In the genomic region with DNA sequence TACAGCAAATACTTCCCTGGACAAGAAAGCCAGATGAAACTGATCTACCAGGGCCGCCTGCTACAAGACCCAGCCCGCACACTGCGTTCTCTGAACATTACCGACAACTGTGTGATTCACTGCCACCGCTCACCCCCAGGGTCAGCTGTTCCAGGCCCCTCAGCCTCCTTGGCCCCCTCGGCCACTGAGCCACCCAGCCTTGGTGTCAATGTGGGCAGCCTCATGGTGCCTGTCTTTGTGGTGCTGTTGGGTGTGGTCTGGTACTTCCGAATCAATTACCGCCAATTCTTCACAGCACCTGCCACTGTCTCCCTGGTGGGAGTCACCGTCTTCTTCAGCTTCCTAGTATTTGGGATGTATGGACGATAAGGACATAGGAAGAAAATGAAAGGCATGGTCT, we compare ENCODE assay signal across 27 cellular contexts. TPM values are rescaled to one million over a fixed set of nuclear protein-coding genes. Genes with fewer than 3 reads are reported as not detected.
DNase-seq lines count a peak whose midpoint lies in the region; ATAC-seq, FAIRE-seq and TF ChIP-seq lines count a peak whose summit lies in the region.
"Had no signal": no experiment of that assay in that cellular context is flagged by ENCODE, and none has a peak within 500 bp of the region (broad histone marks: within the 10 kb centered on the region; RNA-seq: fewer than 3 reads in every experiment).

No MANE protein-coding gene starts in this region.

- DNase-seq in activated CD4-positive, alpha-beta memory T cell treated with anti-CD3 and anti-CD28 coated beads for 36 hours = no peak
- no peak for DNase-seq in activated CD4-positive, alpha-beta memory T cell treated with anti-CD3 and anti-CD28 coated beads, Interleukin-2, amount 10 ng/mL, durations not matched to agents 7 days and 5 days
- DNase-seq in K562 (ENCODE audit: extremely low read depth in 1 of 4, low spot score in 3 of 4) (no peak), neural crest cell (ENCODE audit: low read depth, low spot score) (no peak), NCI-H526 treated with DMSO at 0.1 percent for 48 hours (lab: John Stamatoyannopoulos, UW) (no peak), frontal cortex (ENCODE audit: low spot score in 2 of 2) (no peak), A673 (ENCODE audit: low spot score) (no peak)
- DNase-seq: activated CD4-positive, alpha-beta T cell treated with anti-CD3 and anti-CD28 coated beads for 1 hour; DMS153; foreskin fibroblast; GDM1; H7; hypothalamus; lower lobe of right lung; NCI-H1105 treated with DMSO at 0.1 percent for 48 hours; NCI-H2171; SJCRH30; stimulated activated CD4-positive, alpha-beta T cell treated with anti-CD3 and anti-CD28 coated beads, Interleukin-4, amount 100 ng/mL, for 4 hours; substantia nigra had no signal

- CTCF ChIA-PET in activated CD4-positive, alpha-beta memory T cell treated with anti-CD3 and anti-CD28 coated beads for 36 hours (lab: Charles Lee) = interaction anchor here (1.9 to 2.8 kb wide), 2 partner anchors 14 to 20 kb away, joined by 7 to 10 read pairs; no protein-coding TSS in a partner anchor
- CTCF ChIA-PET in activated CD4-positive, alpha-beta memory T cell treated with anti-CD3 and anti-CD28 coated beads, Interleukin-2, amount 10 ng/mL, durations not matched to agents 7 days and 5 days (lab: Charles Lee) = interaction anchor here (0.9 kb wide), 1 partner anchor 20 kb away, joined by 3 read pairs; no protein-coding TSS in a partner anchor
- CTCF ChIA-PET in K562 (lab: Yijun Ruan, JAX; ENCODE audit: low intra/inter-chr PET ratio) = no interaction called here
- CTCF ChIA-PET in A673 (lab: Charles Lee) = no interaction called here

- no peak overlapping the region for H3K9ac ChIP-seq in K562 (ENCODE audit: insufficient read depth in 1 of 2, low read depth in 2 of 2, low read length in 2 of 2)

- no peak overlapping the region for H3K4me2 ChIP-seq in K562 (ENCODE audit: insufficient read depth, low read length)

- intact Hi-C loops in activated CD4-positive, alpha-beta memory T cell treated with anti-CD3 and anti-CD28 coated beads for 36 hours (cut with micrococcal nuclease) = no loop called here
- intact Hi-C loops in K562 (cut with micrococcal nuclease) (no loop called here), A673 (cut with micrococcal nuclease; ENCODE audit: unreplicated experiment) (no loop called here)

- H3K36me3 ChIP-seq in K562 (ENCODE audit: control insufficient read depth, insufficient read depth, low read length) (peaks cover 61% of the 10 kb centered on the region; the same call in 2 of the 3 replicates), A673 (ENCODE audit: insufficient read depth, low read length, poor library complexity, severe bottlenecking) (peaks cover 16% of the 10 kb centered on the region)

- no peaks in the 10 kb centered on the region for H3K27me3 ChIP-seq in K562 (ENCODE audit: control insufficient read depth in 2 of 2, insufficient read depth in 2 of 2, low read length in 2 of 2)
- H3K27me3 ChIP-seq in A673 (replicated peaks; ENCODE audit: insufficient read depth, low read depth, low read length, poor library complexity) = no peaks in the 10 kb centered on the region
- H3K27me3 ChIP-seq: SJCRH30 had no signal

- TF ChIP-seq CTCF in K562 (IDR thresholded peaks at IDR 0.05 in 2 of 3, conservative IDR thresholded peaks at IDR 0.05 in 1 of 3; ENCODE audit: insufficient read depth in 2 of 3, low read depth in 1 of 3, low read length in 3 of 3) = no peak
- no peak for TF ChIP-seq CTCF in neural crest cell (conservative IDR thresholded peaks at IDR 0.05)
- TF ChIP-seq CTCF in A673 (conservative IDR thresholded peaks at IDR 0.05; ENCODE audit: low read depth, low read length) = no peak

- H3K9me3 Mint-ChIP-seq in activated CD4-positive, alpha-beta memory T cell treated with anti-CD3 and anti-CD28 coated beads for 36 hours = no peaks in the 10 kb centered on the region
- no peaks in the 10 kb centered on the region for H3K9me3 Mint-ChIP-seq in activated CD4-positive, alpha-beta memory T cell treated with anti-CD3 and anti-CD28 coated beads, Interleukin-2, amount 10 ng/mL, durations not matched to agents 7 days and 5 days
- H3K9me3 Mint-ChIP-seq in IgD-negative memory B cell (no peaks in the 10 kb centered on the region), neural crest cell (no peaks in the 10 kb centered on the region)
- H3K9me3 Mint-ChIP-seq: dendritic cell treated with granulocyte-macrophage colony-stimulating factor and Interleukin-4, amounts not matched to agents 40 ng/mL and 50 ng/mL, for 4 days had no signal

- H2AFZ ChIP-seq in K562 (ENCODE audit: low read depth, low read length) = no peak overlapping the region

- in situ Hi-C loops in K562 (cut with MboI) = no loop called here

- POLR2A ChIA-PET in activated CD4-positive, alpha-beta memory T cell treated with anti-CD3 and anti-CD28 coated beads for 36 hours (lab: Charles Lee) = interaction anchor here (1.6 kb wide), 1 partner anchor 18 kb away, joined by 3 read pairs; no protein-coding TSS in a partner anchor
- POLR2A ChIA-PET in activated CD4-positive, alpha-beta memory T cell treated with anti-CD3 and anti-CD28 coated beads, Interleukin-2, amount 10 ng/mL, durations not matched to agents 7 days and 5 days (lab: Charles Lee) = interaction anchor here (25.4 kb wide), 1 partner anchor 24 kb away, joined by 504 read pairs; a partner anchor contains a TSS
- POLR2A ChIA-PET in K562 (lab: Yijun Ruan, JAX) (interaction anchor here (0.7 kb wide), 2 partner anchors 20 to 160 kb away, joined by 3 read pairs; no protein-coding TSS in a partner anchor), A673 (lab: Charles Lee; ENCODE audit: low non-redundant PET) (no interaction called here)

- H3K27ac ChIP-seq in K562 (ENCODE audit: extremely low read depth, low read depth, low read length) (no peak overlapping the region), A673 (ENCODE audit: low read depth, low read length, poor library complexity, severe bottlenecking) (no peak overlapping the region)
- H3K27ac ChIP-seq: C4-2B, epithelial cell of prostate, lower lobe of right lung, SJCRH30 had no signal

- H3K27ac Mint-ChIP-seq in activated CD4-positive, alpha-beta memory T cell treated with anti-CD3 and anti-CD28 coated beads for 36 hours = peak overlapping the region; percentile 4
- no peak overlapping the region for H3K27ac Mint-ChIP-seq in activated CD4-positive, alpha-beta memory T cell treated with anti-CD3 and anti-CD28 coated beads, Interleukin-2, amount 10 ng/mL, durations not matched to agents 7 days and 5 days
- peak overlapping the region in 2 of 3 donors; percentile 57 to 69 for H3K27ac Mint-ChIP-seq in IgD-negative memory B cell
- H3K27ac Mint-ChIP-seq in neural crest cell (ENCODE audit: unreplicated experiment) = peak overlapping the region; percentile 27

- ATAC-seq in K562 = no peak
- ATAC-seq: lower lobe of right lung had no signal

- 89% methylated on average over 10 of the region's 10 CpGs for WGBS in K562 (ENCODE audit: insufficient coverage, low coverage, missing lambda C conversion rate)

- no peak for TF ChIP-seq EP300 in K562 (IDR thresholded peaks at IDR 0.05; ENCODE audit: low read length)

- H3K4me3 Mint-ChIP-seq in activated CD4-positive, alpha-beta memory T cell treated with anti-CD3 and anti-CD28 coated beads for 36 hours = no peak overlapping the region
- H3K4me3 Mint-ChIP-seq in activated CD4-positive, alpha-beta memory T cell treated with anti-CD3 and anti-CD28 coated beads, Interleukin-2, amount 10 ng/mL, durations not matched to agents 7 days and 5 days = no peak overlapping the region
- H3K4me3 Mint-ChIP-seq in IgD-negative memory B cell (peak overlapping the region in 3 of 4 donors; percentile 51 to 81 (median 80)), neural crest cell (peak overlapping the region; percentile 87)
- H3K4me3 Mint-ChIP-seq: dendritic cell treated with granulocyte-macrophage colony-stimulating factor and Interleukin-4, amounts not matched to agents 40 ng/mL and 50 ng/mL, for 4 days had no signal

- BruUV-seq in K562 (replicated peaks; lab: Mats Ljungman, UMichigan) (no TSS peak), A673 (replicated peaks; lab: Mats Ljungman, UMichigan) (no TSS peak)

- no peaks in the 10 kb centered on the region for H3K27me3 Mint-ChIP-seq in activated CD4-positive, alpha-beta memory T cell treated with anti-CD3 and anti-CD28 coated beads for 36 hours
- H3K27me3 Mint-ChIP-seq in activated CD4-positive, alpha-beta memory T cell treated with anti-CD3 and anti-CD28 coated beads, Interleukin-2, amount 10 ng/mL, durations not matched to agents 7 days and 5 days = no peaks in the 10 kb centered on the region
- H3K27me3 Mint-ChIP-seq in IgD-negative memory B cell (no peaks in the 10 kb centered on the region), neural crest cell (ENCODE audit: low read depth) (peaks cover 4% of the 10 kb centered on the region)
- H3K27me3 Mint-ChIP-seq: dendritic cell treated with granulocyte-macrophage colony-stimulating factor and Interleukin-4, amounts not matched to agents 40 ng/mL and 50 ng/mL, for 4 days had no signal

- no peaks in the 10 kb centered on the region for H3K9me1 ChIP-seq in K562 (ENCODE audit: control insufficient read depth, insufficient read depth, low read length)

- peaks cover 20% of the 10 kb centered on the region for H3K4me1 Mint-ChIP-seq in activated CD4-positive, alpha-beta memory T cell treated with anti-CD3 and anti-CD28 coated beads for 36 hours (ENCODE audit: low read depth)
- peaks cover 27% of the 10 kb centered on the region for H3K4me1 Mint-ChIP-seq in activated CD4-positive, alpha-beta memory T cell treated with anti-CD3 and anti-CD28 coated beads, Interleukin-2, amount 10 ng/mL, durations not matched to agents 7 days and 5 days
- H3K4me1 Mint-ChIP-seq in IgD-negative memory B cell (peaks cover 11 to 22% (median 16%) of the 10 kb centered on the region in 3 donors), neural crest cell (peaks cover 33% of the 10 kb centered on the region)

- TF ChIP-seq POLR2A in K562 (conservative IDR thresholded peaks at IDR 0.05) = no peak

- H3K79me2 ChIP-seq in K562 (ENCODE audit: control insufficient read depth, insufficient read depth, low read length) = peaks cover 21% of the 10 kb centered on the region

- H3K4me3 ChIP-seq in K562 (no peak overlapping the region), A673 (ENCODE audit: low read depth, low read length, poor library complexity, severe bottlenecking) (no peak overlapping the region)
- H3K4me3 ChIP-seq: lower lobe of right lung, SJCRH30 had no signal

- H3K36me3 Mint-ChIP-seq in activated CD4-positive, alpha-beta memory T cell treated with anti-CD3 and anti-CD28 coated beads for 36 hours = peaks cover 22% of the 10 kb centered on the region
- H3K36me3 Mint-ChIP-seq in activated CD4-positive, alpha-beta memory T cell treated with anti-CD3 and anti-CD28 coated beads, Interleukin-2, amount 10 ng/mL, durations not matched to agents 7 days and 5 days (ENCODE audit: low read depth) = peaks cover 45% of the 10 kb centered on the region
- H3K36me3 Mint-ChIP-seq in IgD-negative memory B cell = peaks cover 5% of the 10 kb centered on the region
- H3K36me3 Mint-ChIP-seq in neural crest cell (ENCODE audit: low read depth) = peaks cover 6% of the 10 kb centered on the region

- H3K9me3 ChIP-seq in K562 (replicated peaks; ENCODE audit: control insufficient read depth, insufficient read depth, low read depth, low read length) = no peaks in the 10 kb centered on the region
- H3K9me3 ChIP-seq in A673 (ENCODE audit: low read depth, low read length, poor library complexity, severe bottlenecking) = no peaks in the 10 kb centered on the region
- H3K9me3 ChIP-seq: lower lobe of right lung, SJCRH30 had no signal

- TF ChIP-seq RAD21 in K562 (CRISPR knock-in tag; conservative IDR thresholded peaks at IDR 0.05 in 1 of 2, IDR thresholded peaks at IDR 0.05 in 1 of 2) = no peak

- H3K4me1 ChIP-seq in K562 (replicated peaks in 1 of 2; ENCODE audit: control insufficient read depth in 2 of 2, insufficient read depth in 2 of 2, low read length in 2 of 2) (peaks cover 6 to 17% of the 10 kb centered on the region in 2 experiments; a peak in 3 of 5 replicates), A673 (ENCODE audit: insufficient read depth, low read length, poor library complexity, severe bottlenecking) (peaks cover 9% of the 10 kb centered on the region)
- H3K4me1 ChIP-seq: SJCRH30 had no signal

- no peak for FAIRE-seq in K562 (lab: Jason Lieb, UNC)
- no peak for FAIRE-seq in frontal cortex (lab: Jason Lieb, UNC)
- FAIRE-seq: bronchial epithelial cell, keratinocyte, urothelium cell line had no signal

- 0 out of 2 replicates have a peak, but pooled peaks cover 2% of the 10 kb centered on the region for H4K20me1 ChIP-seq in K562 (replicated peaks; ENCODE audit: control insufficient read depth, insufficient read depth, low read length)

RNA-seq across cellular contexts. Expression of a gene that starts 3.7 kb away (rescaled TPM):
- total RNA-seq in activated CD4-positive, alpha-beta memory T cell treated with anti-CD3 and anti-CD28 coated beads for 36 hours = 10 to 100 TPM; 21.8 to 21.9 TPM
- 10 to 100 TPM; 42.2 to 42.7 TPM for total RNA-seq in activated CD4-positive, alpha-beta memory T cell treated with anti-CD3 and anti-CD28 coated beads, Interleukin-2, amount 10 ng/mL, durations not matched to agents 7 days and 5 days
- polyA plus RNA-seq in IgD-negative memory B cell (43.0 TPM), K562 (2011; rRNA removed) (24.1 and 29.5 TPM in 2 replicates), K562 (2014; fragmentation: Illumina TruSeq; extraction: Trizol) (24.0 and 26.8 TPM in 2 replicates), K562 (2014; fragmentation: Nextera tagmentation; extraction: Ambion mirVana) (1 to 10 TPM; 4.1 to 6.2 TPM), K562 (2014; rRNA removed) (27.3 and 29.8 TPM in 2 replicates)
- 38.1 and 99.8 TPM in 2 replicates for total RNA-seq in K562 (2011; cell fraction: chromatin; rRNA removed; ENCODE audit: low replicate concordance)
- total RNA-seq in K562 (2011; cell fraction: nucleolus; rRNA removed) = 73.8 and 91.2 TPM in 2 replicates
- 60.6 and 66.9 TPM in 2 replicates for total RNA-seq in K562 (2011; cell fraction: nucleoplasm; rRNA removed)
- total RNA-seq in K562 (2014; rRNA removed) (16.3 and 25.4 TPM in 2 replicates), K562 (2014; rRNA removed; fragmentation: Illumina TruSeq; extraction: Trizol) (8.4 and 9.7 TPM in 2 replicates), K562 (2015; rRNA removed; fragmentation: Illumina TruSeq; extraction: Trizol) (15.6 and 15.8 TPM in 2 replicates), K562 (2021) (20.3 and 21.1 TPM in 2 replicates), neural crest cell (33.5 and 33.7 TPM in 2 replicates), frontal cortex (22.0 TPM), A673 (2021) (13.0 and 13.3 TPM in 2 replicates)
- 31.6 and 38.9 TPM in 2 replicates for polyA plus RNA-seq in K562 (2011; cell fraction: cytosol; rRNA removed)
- polyA plus RNA-seq in K562 (2011; cell fraction: nucleus; rRNA removed) = 115 and 122 TPM in 2 replicates
- 20.3 and 28.3 TPM in 2 replicates for polyA plus RNA-seq in K562 (2012)
- polyA minus RNA-seq in K562 (2011; rRNA and poly(A)+ RNA removed) = 10.3 and 12.0 TPM in 2 replicates
- polyA minus RNA-seq in K562 (2011; cell fraction: cytosol; rRNA and poly(A)+ RNA removed) = 7.9 and 10.4 TPM in 2 replicates
- 13.3 and 18.0 TPM in 2 replicates for polyA minus RNA-seq in K562 (2011; cell fraction: nucleus; rRNA and poly(A)+ RNA removed)

RNA-seq across cellular contexts. Expression of a gene that starts 9.2 kb away (rescaled TPM):
- 10 to 100 TPM; 63.4 to 69.7 TPM for total RNA-seq in activated CD4-positive, alpha-beta memory T cell treated with anti-CD3 and anti-CD28 coated beads for 36 hours
- 100 to 1,000 TPM; 106 to 107 TPM for total RNA-seq in activated CD4-positive, alpha-beta memory T cell treated with anti-CD3 and anti-CD28 coated beads, Interleukin-2, amount 10 ng/mL, durations not matched to agents 7 days and 5 days
- polyA plus RNA-seq in IgD-negative memory B cell = 15.4 TPM
- total RNA-seq in K562 (2011; cell fraction: chromatin; rRNA removed; ENCODE audit: low replicate concordance) = 51.6 and 129 TPM in 2 replicates
- total RNA-seq in K562 (2011; cell fraction: nucleolus; rRNA removed) = 62.6 and 75.4 TPM in 2 replicates
- total RNA-seq in K562 (2011; cell fraction: nucleoplasm; rRNA removed) = 53.1 and 57.1 TPM in 2 replicates
- total RNA-seq in K562 (2014; rRNA removed) = 37.9 and 39.0 TPM in 2 replicates
- 22.7 and 23.9 TPM in 2 replicates for total RNA-seq in K562 (2014; rRNA removed; fragmentation: Illumina TruSeq; extraction: Trizol)
- total RNA-seq in K562 (2015; rRNA removed; fragmentation: Illumina TruSeq; extraction: Trizol) = 30.5 and 30.9 TPM in 2 replicates
- 56.4 and 66.1 TPM in 2 replicates for total RNA-seq in K562 (2021)
- 31.5 and 33.2 TPM in 2 replicates for polyA plus RNA-seq in K562 (2011; rRNA removed)
- polyA plus RNA-seq in K562 (2011; cell fraction: cytosol; rRNA removed) = 36.0 and 37.1 TPM in 2 replicates
- 79.2 and 91.4 TPM in 2 replicates for polyA plus RNA-seq in K562 (2011; cell fraction: nucleus; rRNA removed)
- 32.1 and 40.8 TPM in 2 replicates for polyA plus RNA-seq in K562 (2012)
- polyA plus RNA-seq in K562 (2014; fragmentation: Illumina TruSeq; extraction: Trizol) = 39.1 and 39.4 TPM in 2 replicates
- polyA plus RNA-seq in K562 (2014; fragmentation: Nextera tagmentation; extraction: Ambion mirVana) = under 1 TPM; 0.62 to 0.90 TPM
- 34.9 and 45.5 TPM in 2 replicates for polyA plus RNA-seq in K562 (2014; rRNA removed)
- polyA minus RNA-seq in K562 (2011; rRNA and poly(A)+ RNA removed) = 42.8 and 44.3 TPM in 2 replicates
- 17.8 and 23.8 TPM in 2 replicates for polyA minus RNA-seq in K562 (2011; cell fraction: cytosol; rRNA and poly(A)+ RNA removed)
- 35.0 and 46.0 TPM in 2 replicates for polyA minus RNA-seq in K562 (2011; cell fraction: nucleus; rRNA and poly(A)+ RNA removed)
- 115 and 119 TPM in 2 replicates for total RNA-seq in neural crest cell
- 64.4 TPM for total RNA-seq in frontal cortex
- 36.9 and 44.5 TPM in 2 replicates for total RNA-seq in A673 (2021)

RNA-seq across cellular contexts. Expression of a gene that starts 20.0 kb away (rescaled TPM):
- total RNA-seq in activated CD4-positive, alpha-beta memory T cell treated with anti-CD3 and anti-CD28 coated beads for 36 hours = under 1 TPM in 1 of 2 experiments, not detected in 1; 0.19 TPM
- under 1 TPM in 1 of 2 experiments, not detected in 1; 0.38 TPM for total RNA-seq in activated CD4-positive, alpha-beta memory T cell treated with anti-CD3 and anti-CD28 coated beads, Interleukin-2, amount 10 ng/mL, durations not matched to agents 7 days and 5 days
- polyA plus RNA-seq in IgD-negative memory B cell (not detected), K562 (2011; rRNA removed) (0.07 and 0.14 TPM in 2 replicates), K562 (2014; fragmentation: Illumina TruSeq; extraction: Trizol) (not detected in 2 replicates), K562 (2014; fragmentation: Nextera tagmentation; extraction: Ambion mirVana) (under 1 TPM in 1 of 2 experiments, not detected in 1; 0.03 TPM), K562 (2014; rRNA removed) (0.23 TPM in 1 of 2 replicates, not detected in the other)
- 0.44 TPM in 1 of 2 replicates, not detected in the other for total RNA-seq in K562 (2011; cell fraction: chromatin; rRNA removed; ENCODE audit: low replicate concordance)
- 0.33 and 0.39 TPM in 2 replicates for total RNA-seq in K562 (2011; cell fraction: nucleolus; rRNA removed)
- 0.31 TPM in 1 of 2 replicates, not detected in the other for total RNA-seq in K562 (2011; cell fraction: nucleoplasm; rRNA removed)
- total RNA-seq in K562 (2014; rRNA removed) (not detected in 2 replicates), K562 (2014; rRNA removed; fragmentation: Illumina TruSeq; extraction: Trizol) (not detected in 2 replicates), K562 (2015; rRNA removed; fragmentation: Illumina TruSeq; extraction: Trizol) (not detected in 2 replicates), K562 (2021) (not detected in 2 replicates), neural crest cell (0.25 and 0.26 TPM in 2 replicates), frontal cortex (not detected), A673 (2021) (0.17 TPM in 1 of 2 replicates, not detected in the other)
- polyA plus RNA-seq in K562 (2011; cell fraction: cytosol; rRNA removed) = 0.03 and 0.04 TPM in 2 replicates
- 0.07 and 0.24 TPM in 2 replicates for polyA plus RNA-seq in K562 (2011; cell fraction: nucleus; rRNA removed)
- polyA plus RNA-seq in K562 (2012) = 1.0 and 1.8 TPM in 2 replicates
- polyA minus RNA-seq in K562 (2011; rRNA and poly(A)+ RNA removed) = not detected in 2 replicates
- not detected in 2 replicates for polyA minus RNA-seq in K562 (2011; cell fraction: cytosol; rRNA and poly(A)+ RNA removed)
- not detected in 2 replicates for polyA minus RNA-seq in K562 (2011; cell fraction: nucleus; rRNA and poly(A)+ RNA removed)
- total RNA-seq: bronchial epithelial cell, lower lobe of right lung, pulmonary artery endothelial cell, SJCRH30 had no signal
- polyA plus RNA-seq: keratinocyte had no signal

RNA-seq across cellular contexts. Expression of a gene that starts 29.0 kb away (rescaled TPM):
- total RNA-seq in activated CD4-positive, alpha-beta memory T cell treated with anti-CD3 and anti-CD28 coated beads for 36 hours = 100 to 1,000 TPM; 112 to 118 TPM
- 100 to 1,000 TPM; 107 to 110 TPM for total RNA-seq in activated CD4-positive, alpha-beta memory T cell treated with anti-CD3 and anti-CD28 coated beads, Interleukin-2, amount 10 ng/mL, durations not matched to agents 7 days and 5 days
- polyA plus RNA-seq in IgD-negative memory B cell (74.3 TPM), K562 (2011; rRNA removed) (28.5 and 31.4 TPM in 2 replicates), K562 (2014; fragmentation: Illumina TruSeq; extraction: Trizol) (96.5 and 110 TPM in 2 replicates), K562 (2014; fragmentation: Nextera tagmentation; extraction: Ambion mirVana) (1 to 10 TPM; 1.2 to 1.5 TPM), K562 (2014; rRNA removed) (75.8 and 83.6 TPM in 2 replicates)
- total RNA-seq in K562 (2011; cell fraction: chromatin; rRNA removed; ENCODE audit: low replicate concordance) = 89.5 and 158 TPM in 2 replicates
- total RNA-seq in K562 (2011; cell fraction: nucleolus; rRNA removed) = 66.7 and 67.4 TPM in 2 replicates
- total RNA-seq in K562 (2011; cell fraction: nucleoplasm; rRNA removed) = 88.9 and 94.8 TPM in 2 replicates
- total RNA-seq in K562 (2014; rRNA removed) (107 and 113 TPM in 2 replicates), K562 (2014; rRNA removed; fragmentation: Illumina TruSeq; extraction: Trizol) (50.3 and 53.8 TPM in 2 replicates), K562 (2015; rRNA removed; fragmentation: Illumina TruSeq; extraction: Trizol) (85.8 and 86.3 TPM in 2 replicates), K562 (2021) (90.1 and 93.9 TPM in 2 replicates), neural crest cell (106 and 108 TPM in 2 replicates), frontal cortex (69.3 TPM), A673 (2021) (101 and 114 TPM in 2 replicates)
- 15.1 and 15.4 TPM in 2 replicates for polyA plus RNA-seq in K562 (2011; cell fraction: cytosol; rRNA removed)
- 56.9 and 86.7 TPM in 2 replicates for polyA plus RNA-seq in K562 (2011; cell fraction: nucleus; rRNA removed)
- polyA plus RNA-seq in K562 (2012) = 61.3 and 68.3 TPM in 2 replicates
- 30.2 and 35.1 TPM in 2 replicates for polyA minus RNA-seq in K562 (2011; rRNA and poly(A)+ RNA removed)
- 21.8 and 22.2 TPM in 2 replicates for polyA minus RNA-seq in K562 (2011; cell fraction: cytosol; rRNA and poly(A)+ RNA removed)
- 34.5 and 53.5 TPM in 2 replicates for polyA minus RNA-seq in K562 (2011; cell fraction: nucleus; rRNA and poly(A)+ RNA removed)

RNA-seq across cellular contexts. Expression of a gene that starts 48.8 kb away (rescaled TPM):
- 10 to 100 TPM; 17.9 to 19.8 TPM for total RNA-seq in activated CD4-positive, alpha-beta memory T cell treated with anti-CD3 and anti-CD28 coated beads for 36 hours
- total RNA-seq in activated CD4-positive, alpha-beta memory T cell treated with anti-CD3 and anti-CD28 coated beads, Interleukin-2, amount 10 ng/mL, durations not matched to agents 7 days and 5 days = 10 to 100 TPM; 13.4 to 13.5 TPM
- polyA plus RNA-seq in IgD-negative memory B cell (0.24 TPM), K562 (2011; rRNA removed) (11.9 and 25.9 TPM in 2 replicates), K562 (2014; fragmentation: Illumina TruSeq; extraction: Trizol) (18.9 and 19.5 TPM in 2 replicates), K562 (2014; fragmentation: Nextera tagmentation; extraction: Ambion mirVana) (1 to 10 TPM; 6.6 to 6.7 TPM), K562 (2014; rRNA removed) (10.6 and 13.5 TPM in 2 replicates)
- 57.8 and 130 TPM in 2 replicates for total RNA-seq in K562 (2011; cell fraction: chromatin; rRNA removed; ENCODE audit: low replicate concordance)
- 60.3 and 68.5 TPM in 2 replicates for total RNA-seq in K562 (2011; cell fraction: nucleolus; rRNA removed)
- 45.9 and 50.4 TPM in 2 replicates for total RNA-seq in K562 (2011; cell fraction: nucleoplasm; rRNA removed)
- total RNA-seq in K562 (2014; rRNA removed) (10.4 and 15.0 TPM in 2 replicates), K562 (2014; rRNA removed; fragmentation: Illumina TruSeq; extraction: Trizol) (7.1 and 9.3 TPM in 2 replicates), K562 (2015; rRNA removed; fragmentation: Illumina TruSeq; extraction: Trizol) (9.6 and 9.8 TPM in 2 replicates), K562 (2021) (17.5 and 20.1 TPM in 2 replicates), neural crest cell (22.1 and 23.3 TPM in 2 replicates), frontal cortex (0.82 TPM), A673 (2021) (13.5 and 14.7 TPM in 2 replicates)
- polyA plus RNA-seq in K562 (2011; cell fraction: cytosol; rRNA removed) = 22.0 and 24.6 TPM in 2 replicates
- 34.5 and 44.9 TPM in 2 replicates for polyA plus RNA-seq in K562 (2011; cell fraction: nucleus; rRNA removed)
- polyA plus RNA-seq in K562 (2012) = 11.8 and 18.1 TPM in 2 replicates
- 21.5 and 22.0 TPM in 2 replicates for polyA minus RNA-seq in K562 (2011; rRNA and poly(A)+ RNA removed)
- polyA minus RNA-seq in K562 (2011; cell fraction: cytosol; rRNA and poly(A)+ RNA removed) = 15.9 and 16.5 TPM in 2 replicates
- polyA minus RNA-seq in K562 (2011; cell fraction: nucleus; rRNA and poly(A)+ RNA removed) = 10.0 and 13.3 TPM in 2 replicates

Comparison
In these comparisons a context has a peak if more than half of its experiments do, and no peak if none do; other contexts are left out.
1. H3K4me3 Mint-ChIP-seq: peak in IgD-negative memory B cell (3 of 4) and neural crest cell (single experiment); none in activated CD4-positive, alpha-beta memory T cell treated with anti-CD3 and anti-CD28 coated beads for 36 hours (single experiment) and activated CD4-positive, alpha-beta memory T cell treated with anti-CD3 and anti-CD28 coated beads, Interleukin-2, amount 10 ng/mL, durations not matched to agents 7 days and 5 days (single experiment).
2. CTCF ChIA-PET loops: an anchor here in activated CD4-positive, alpha-beta memory T cell treated with anti-CD3 and anti-CD28 coated beads for 36 hours (1.9 to 2.8 kb wide) and activated CD4-positive, alpha-beta memory T cell treated with anti-CD3 and anti-CD28 coated beads, Interleukin-2, amount 10 ng/mL, durations not matched to agents 7 days and 5 days (0.9 kb wide); none called in K562 and A673.